In the genomic region with DNA sequence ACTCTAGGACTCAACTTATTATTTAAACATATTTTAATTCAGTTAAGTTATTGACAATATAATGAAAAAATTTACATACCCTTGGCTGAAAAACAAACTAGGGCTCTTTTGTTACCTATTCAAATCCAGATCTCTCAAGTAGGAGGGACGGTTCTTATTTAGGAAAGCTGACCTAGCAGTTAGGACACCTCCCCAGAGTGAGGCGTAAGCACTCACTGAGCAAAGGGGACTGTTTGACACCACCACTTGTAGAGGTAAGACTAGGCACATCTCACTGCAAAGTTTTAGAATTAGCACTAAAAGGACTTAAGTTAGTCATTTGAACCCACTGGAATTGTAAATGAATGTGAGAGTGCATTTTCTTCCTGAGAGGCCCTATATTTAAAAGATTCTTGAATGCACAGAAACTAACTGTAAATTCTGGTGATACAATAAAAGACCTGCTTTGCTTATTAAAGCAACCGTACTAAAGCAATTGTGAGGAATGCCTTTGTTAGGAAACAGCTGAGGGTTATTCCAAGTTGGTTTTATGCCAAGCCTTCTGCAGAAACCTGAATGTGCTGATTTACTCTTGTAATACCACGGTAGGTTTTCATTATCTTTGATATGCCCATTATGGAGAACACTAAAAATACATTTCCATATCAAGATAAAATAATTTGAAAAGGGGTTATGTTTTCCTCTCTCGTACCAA, we compare ENCODE assay signal across 29 cellular contexts. TPM values are rescaled to one million over a fixed set of nuclear protein-coding genes. Genes with fewer than 3 reads are reported as not detected.
DNase-seq lines count a peak whose midpoint lies in the region; ATAC-seq and TF ChIP-seq lines count a peak whose summit lies in the region.
"Had no signal": no experiment of that assay in that cellular context is flagged by ENCODE, and none has a peak within 500 bp of the region (broad histone marks: within the 10 kb centered on the region; RNA-seq: fewer than 3 reads in every experiment).

No MANE protein-coding gene starts in this region.

- H3K9me3 Mint-ChIP-seq in type B pancreatic cell = no peaks in the 10 kb centered on the region
- H3K9me3 Mint-ChIP-seq in activated naive CD4-positive, alpha-beta T cell treated with anti-CD3 and anti-CD28 coated beads for 36 hours = no peaks in the 10 kb centered on the region
- H3K9me3 Mint-ChIP-seq: activated CD4-positive, alpha-beta T cell treated with anti-CD3 and anti-CD28 coated beads, Interleukin-2, amount 10 ng/mL, durations not matched to agents 24 days and 14 days; activated naive CD4-positive, alpha-beta T cell treated with anti-CD3 and anti-CD28 coated beads, Interleukin-2, amount 50 U/mL, for 72 hours; activated T-helper 1 cell treated with anti-CD3 and anti-CD28 coated beads, Interleukin-12 subunit alpha, Interleukin-12 subunit beta, Interleukin-2, Interleukin-4 antibody, amounts not matched to agents 30 ng/mL and 10 ng/mL and 1 ng/mL, durations not matched to agents 14 hours and 24 hours and 36 hours; CD14-positive monocyte; natural killer cell treated with Interleukin-12 subunit alpha and Interleukin-12 subunit beta and Interleukin-15 and Interleukin-18, amount 100 ng/mL, for 72 hours had no signal

- H3K4me3 ChIP-seq in HUES48 (ENCODE audit: low read depth, low read length) (no peak overlapping the region), adipocyte (ENCODE audit: low read length) (no peak overlapping the region), fibroblast of mammary gland (ENCODE audit: control insufficient read depth, low read depth, low read length) (no peak overlapping the region), retinal pigment epithelial cell (ENCODE audit: low read length) (no peak overlapping the region)
- H3K4me3 ChIP-seq: ascending aorta, esophagus squamous epithelium, pancreas, right lobe of liver, suprapubic skin, uterus had no signal

- H3K36me3 ChIP-seq in HUES48 (ENCODE audit: control insufficient read depth, insufficient read depth, low read length) (no peaks in the 10 kb centered on the region), adipocyte (ENCODE audit: control insufficient read depth, insufficient read depth, low read length, severe bottlenecking) (peaks cover 6% of the 10 kb centered on the region)
- H3K36me3 ChIP-seq: pancreas, uterus had no signal

- H3K27me3 ChIP-seq in HUES48 (ENCODE audit: control insufficient read depth, insufficient read depth, low read length) = no peaks in the 10 kb centered on the region
- H3K27me3 ChIP-seq in adipocyte (replicated peaks; ENCODE audit: control insufficient read depth, insufficient read depth, low read length) = no peaks in the 10 kb centered on the region
- H3K27me3 ChIP-seq: ascending aorta, esophagus squamous epithelium, pancreas, right lobe of liver, suprapubic skin, uterus had no signal

- no peak overlapping the region for H3K27ac Mint-ChIP-seq in type B pancreatic cell
- H3K27ac Mint-ChIP-seq in activated naive CD4-positive, alpha-beta T cell treated with anti-CD3 and anti-CD28 coated beads for 36 hours = no peak overlapping the region
- H3K27ac Mint-ChIP-seq: activated CD4-positive, alpha-beta T cell treated with anti-CD3 and anti-CD28 coated beads, Interleukin-2, amount 10 ng/mL, durations not matched to agents 24 days and 14 days; activated CD8-positive, alpha-beta memory T cell treated with anti-CD3 and anti-CD28 coated beads, Interleukin-2, amount 10 ng/mL, durations not matched to agents 7 days and 5 days; activated naive CD4-positive, alpha-beta T cell treated with anti-CD3 and anti-CD28 coated beads, Interleukin-2, amount 50 U/mL, for 72 hours; activated T-helper 1 cell treated with anti-CD3 and anti-CD28 coated beads, Interleukin-12 subunit alpha, Interleukin-12 subunit beta, Interleukin-2, Interleukin-4 antibody, amounts not matched to agents 30 ng/mL and 10 ng/mL and 1 ng/mL, durations not matched to agents 14 hours and 24 hours and 36 hours; natural killer cell treated with Interleukin-12 subunit alpha and Interleukin-12 subunit beta and Interleukin-15 and Interleukin-18, amount 100 ng/mL, for 72 hours had no signal

- H3K9ac ChIP-seq in HUES48 (ENCODE audit: low read depth, low read length) (no peak overlapping the region), adipocyte (ENCODE audit: low read length) (no peak overlapping the region)
- H3K9ac ChIP-seq: KMS-11 had no signal

- peaks cover 3% of the 10 kb centered on the region for H3K4me1 Mint-ChIP-seq in type B pancreatic cell (ENCODE audit: unreplicated experiment)
- no peaks in the 10 kb centered on the region for H3K4me1 Mint-ChIP-seq in activated naive CD4-positive, alpha-beta T cell treated with anti-CD3 and anti-CD28 coated beads for 36 hours (ENCODE audit: low read depth)
- H3K4me1 Mint-ChIP-seq: activated CD4-positive, alpha-beta T cell treated with anti-CD3 and anti-CD28 coated beads, Interleukin-2, amount 10 ng/mL, durations not matched to agents 24 days and 14 days; activated CD8-positive, alpha-beta memory T cell treated with anti-CD3 and anti-CD28 coated beads, Interleukin-2, amount 10 ng/mL, durations not matched to agents 7 days and 5 days had no signal

- DNase-seq in adipocyte (ENCODE audit: low read depth) = peak; percentile 31
- peak; percentile 30 for DNase-seq in fibroblast of mammary gland (ENCODE audit: low read depth)
- peak; percentile 49 for DNase-seq in retinal pigment epithelial cell (ENCODE audit: low read depth)
- no peak for DNase-seq in type B pancreatic cell (ENCODE audit: extremely low spot score, unreplicated experiment)
- DNase-seq in activated naive CD4-positive, alpha-beta T cell treated with anti-CD3 and anti-CD28 coated beads for 36 hours = no peak
- no peak for DNase-seq in DMS 273 treated with DMSO at 0.1 percent for 48 hours (lab: John Stamatoyannopoulos, UW)
- DNase-seq: activated CD4-positive, alpha-beta T cell treated with anti-CD3 and anti-CD28 coated beads, Interleukin-2, amount 10 ng/mL, durations not matched to agents 24 days and 14 days; activated CD8-positive, alpha-beta memory T cell treated with anti-CD3 and anti-CD28 coated beads, Interleukin-2, amount 10 ng/mL, durations not matched to agents 7 days and 5 days; effector memory CD4-positive, alpha-beta T cell; EL; esophagus squamous epithelium; H7; left cardiac atrium; mesenchymal stem cell; MV-4-11; NCI-H187; NCI-H446 treated with DMSO at 0.1 percent for 48 hours; pancreas; right lobe of liver; uterus had no signal

- ATAC-seq in GM19035 (IDR thresholded peaks at IDR 0.05; ENCODE audit: unreplicated experiment) = no peak
- ATAC-seq: activated CD8-positive, alpha-beta memory T cell treated with anti-CD3 and anti-CD28 coated beads, Interleukin-2, amount 10 ng/mL, durations not matched to agents 7 days and 5 days; activated naive CD4-positive, alpha-beta T cell treated with anti-CD3 and anti-CD28 coated beads, Interleukin-2, amount 50 U/mL, for 72 hours; left cardiac atrium; natural killer cell treated with Interleukin-12 subunit alpha and Interleukin-12 subunit beta and Interleukin-15 and Interleukin-18, amount 100 ng/mL, for 72 hours; pancreas; right lobe of liver had no signal

- H3K27me3 Mint-ChIP-seq in type B pancreatic cell = no peaks in the 10 kb centered on the region
- H3K27me3 Mint-ChIP-seq in activated naive CD4-positive, alpha-beta T cell treated with anti-CD3 and anti-CD28 coated beads for 36 hours (ENCODE audit: low read depth) = no peaks in the 10 kb centered on the region
- H3K27me3 Mint-ChIP-seq: activated CD4-positive, alpha-beta T cell treated with anti-CD3 and anti-CD28 coated beads, Interleukin-2, amount 10 ng/mL, durations not matched to agents 24 days and 14 days; activated CD8-positive, alpha-beta memory T cell treated with anti-CD3 and anti-CD28 coated beads, Interleukin-2, amount 10 ng/mL, durations not matched to agents 7 days and 5 days; natural killer cell treated with Interleukin-12 subunit alpha and Interleukin-12 subunit beta and Interleukin-15 and Interleukin-18, amount 100 ng/mL, for 72 hours had no signal

- H3K4me3 Mint-ChIP-seq in type B pancreatic cell = no peak overlapping the region
- no peak overlapping the region for H3K4me3 Mint-ChIP-seq in activated naive CD4-positive, alpha-beta T cell treated with anti-CD3 and anti-CD28 coated beads for 36 hours
- H3K4me3 Mint-ChIP-seq: activated CD4-positive, alpha-beta T cell treated with anti-CD3 and anti-CD28 coated beads, Interleukin-2, amount 10 ng/mL, durations not matched to agents 24 days and 14 days; activated CD8-positive, alpha-beta memory T cell treated with anti-CD3 and anti-CD28 coated beads, Interleukin-2, amount 10 ng/mL, durations not matched to agents 7 days and 5 days; activated T-helper 1 cell treated with anti-CD3 and anti-CD28 coated beads, Interleukin-12 subunit alpha, Interleukin-12 subunit beta, Interleukin-2, Interleukin-4 antibody, amounts not matched to agents 30 ng/mL and 10 ng/mL and 1 ng/mL, durations not matched to agents 14 hours and 24 hours and 36 hours; CD14-positive monocyte; natural killer cell treated with Interleukin-12 subunit alpha and Interleukin-12 subunit beta and Interleukin-15 and Interleukin-18, amount 100 ng/mL, for 72 hours had no signal

- H3K36me3 Mint-ChIP-seq in type B pancreatic cell = peaks cover 9% of the 10 kb centered on the region
- H3K36me3 Mint-ChIP-seq in activated naive CD4-positive, alpha-beta T cell treated with anti-CD3 and anti-CD28 coated beads for 36 hours (ENCODE audit: low read depth) = peaks cover 33% of the 10 kb centered on the region

- intact Hi-C loops in activated naive CD4-positive, alpha-beta T cell treated with anti-CD3 and anti-CD28 coated beads for 36 hours (cut with micrococcal nuclease) = no loop called here

- H3K9me3 ChIP-seq in HUES48 (ENCODE audit: control insufficient read depth, insufficient read depth, low read length) (no peaks in the 10 kb centered on the region), adipocyte (ENCODE audit: control insufficient read depth, low read length) (no peaks in the 10 kb centered on the region)
- H3K9me3 ChIP-seq: ascending aorta, esophagus squamous epithelium, pancreas, right lobe of liver, suprapubic skin, uterus had no signal

- CTCF ChIA-PET in activated naive CD4-positive, alpha-beta T cell treated with anti-CD3 and anti-CD28 coated beads for 36 hours (lab: Charles Lee) = no interaction called here

- peak overlapping the region; percentile 8 for H3K27ac ChIP-seq in HUES48 (ENCODE audit: low read depth, low read length)
- H3K27ac ChIP-seq: ascending aorta, esophagus squamous epithelium, KMS-11, pancreas, right lobe of liver, suprapubic skin, uterus had no signal

- H3K4me1 ChIP-seq in HUES48 (ENCODE audit: control insufficient read depth, insufficient read depth, low read length) (peaks cover 48% of the 10 kb centered on the region), adipocyte (ENCODE audit: control insufficient read depth, insufficient read depth, low read length) (peaks cover 4% of the 10 kb centered on the region)
- H3K4me1 ChIP-seq: pancreas, right lobe of liver, suprapubic skin, uterus had no signal

- TF ChIP-seq CTCF in fibroblast of mammary gland (conservative IDR thresholded peaks at IDR 0.05; ENCODE audit: control insufficient read depth, insufficient read depth, low read depth, low read length) (no peak), retinal pigment epithelial cell (conservative IDR thresholded peaks at IDR 0.05; ENCODE audit: low read depth, low read length) (no peak), type B pancreatic cell (conservative IDR thresholded peaks at IDR 0.05) (no peak)

RNA-seq across cellular contexts. Expression of gene HACD4, which starts 16.2 kb away (rescaled TPM):
- 0.72 and 2.4 TPM in 2 replicates for total RNA-seq in type B pancreatic cell (ENCODE audit: low replicate concordance)
- total RNA-seq in activated naive CD4-positive, alpha-beta T cell treated with anti-CD3 and anti-CD28 coated beads for 36 hours = 1 to 10 TPM; 1.1 to 1.6 TPM

Comparison
In these comparisons a context has a peak if more than half of its experiments do, and no peak if none do; other contexts are left out.
1. DNase-seq: peak in adipocyte (single experiment), fibroblast of mammary gland (single experiment) and retinal pigment epithelial cell (single experiment); none in type B pancreatic cell (single experiment), activated naive CD4-positive, alpha-beta T cell treated with anti-CD3 and anti-CD28 coated beads for 36 hours (single experiment) and DMS 273 treated with DMSO at 0.1 percent for 48 hours (single experiment).